12 cellular contexts compared by ENCODE assay signal in the genomic region with DNA sequence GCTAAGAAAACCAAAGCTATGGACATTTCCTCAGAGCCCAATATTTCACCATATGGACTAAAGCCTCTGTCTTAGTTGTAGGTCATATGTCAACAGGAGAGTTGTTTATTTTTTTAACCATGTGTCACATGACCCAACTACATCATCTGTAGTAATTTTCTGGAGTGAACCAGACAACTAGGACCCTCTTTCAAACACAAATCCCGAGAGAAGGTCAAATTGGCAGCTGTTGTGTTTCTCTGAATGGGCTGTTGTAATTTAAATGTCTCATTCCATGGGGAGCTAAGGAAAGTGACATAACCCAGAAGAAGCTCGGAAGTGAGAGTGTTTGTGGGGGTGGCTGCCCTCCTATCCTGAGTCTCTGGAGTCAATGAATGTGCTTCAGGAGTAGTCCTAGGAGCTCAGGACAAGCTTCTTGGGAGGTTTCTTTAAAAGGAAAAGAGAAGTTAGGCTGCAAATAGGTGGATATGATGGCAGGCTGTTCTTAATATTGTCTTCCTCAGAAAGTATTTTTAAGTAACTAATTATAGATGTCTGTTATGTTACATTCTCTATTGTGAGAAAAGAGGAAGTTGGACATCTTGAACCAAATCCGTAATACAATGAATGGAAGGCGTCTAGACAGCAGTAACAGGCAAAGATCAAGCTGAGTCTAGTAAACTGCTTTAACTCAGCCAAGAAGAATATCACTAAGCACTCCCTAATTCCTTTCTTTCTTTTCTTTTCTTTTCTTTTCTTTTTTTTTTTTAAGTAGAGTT. TPM values are rescaled to one million over a fixed set of nuclear protein-coding genes. Genes with fewer than 3 reads are reported as not detected.
DNase-seq lines count a peak whose midpoint lies in the region; ATAC-seq, FAIRE-seq and TF ChIP-seq lines count a peak whose summit lies in the region.
"Had no signal": no experiment of that assay in that cellular context is flagged by ENCODE, and none has a peak within 500 bp of the region (broad histone marks: within the 10 kb centered on the region; RNA-seq: fewer than 3 reads in every experiment).

No MANE protein-coding gene starts in this region.

- peak overlapping the region; percentile 51; the same call in 1 of the 2 replicates for H3K9ac ChIP-seq in HUES64 (ENCODE audit: low read depth, low read length)

- DNase-seq in GM18507 (ENCODE audit: extremely low spot score, insufficient read length, low read depth) = no peak
- DNase-seq in H54 (ENCODE audit: insufficient read length, low spot score) = no peak
- peak; percentile 73 for DNase-seq in iPS DF 6.9 (ENCODE audit: low read depth, low spot score)
- no peak for DNase-seq in CD14-positive monocyte (ENCODE audit: low spot score)
- no peak for DNase-seq in NCI-H1436 treated with DMSO at 0.1 percent for 48 hours (lab: John Stamatoyannopoulos, UW)
- DNase-seq in midbrain (lab: John Stamatoyannopoulos, UW) = no peak
- DNase-seq: activated CD8-positive, alpha-beta T cell treated with anti-CD3 and anti-CD28 coated beads for 36 hours; DMS153 had no signal

- TF ChIP-seq POLR2A in H54 (IDR thresholded peaks at IDR 0.05; ENCODE audit: low read depth, low read length) = no peak

- 27% methylated on average over 4 of the region's 4 CpGs for WGBS in HUES64
- WGBS in iPS DF 6.9 (ENCODE audit: insufficient coverage, insufficient read length) = no CpG with 5 or more reads among the region's 4 CpGs

- FAIRE-seq in GM18507 (lab: Jason Lieb, UNC) = peak; percentile 67
- peak; percentile 41 for FAIRE-seq in H54 (lab: Jason Lieb, UNC)

- H3K27me3 ChIP-seq in HUES64 (ENCODE audit: insufficient read depth, low read length) (no peaks in the 10 kb centered on the region), iPS DF 6.9 (ENCODE audit: control insufficient read depth, insufficient read depth, low read length) (no peaks in the 10 kb centered on the region)

- peaks cover 0 to 1% (median 0%) of the 10 kb centered on the region in 3 donors for H3K27me3 Mint-ChIP-seq in CD14-positive monocyte (ENCODE audit: low read depth in 3 of 3)
- H3K27me3 Mint-ChIP-seq: activated CD8-positive, alpha-beta T cell treated with anti-CD3 and anti-CD28 coated beads for 36 hours; dendritic cell treated with granulocyte-macrophage colony-stimulating factor and Interleukin-4, amounts not matched to agents 40 ng/mL and 50 ng/mL, for 4 days had no signal

- no peak for TF ChIP-seq CTCF in CD14-positive monocyte (IDR thresholded peaks at IDR 0.05)

- peaks cover 9% of the 10 kb centered on the region for H3K4me1 Mint-ChIP-seq in CD14-positive monocyte

- ATAC-seq in GM18520 (IDR thresholded peaks at IDR 0.05; ENCODE audit: unreplicated experiment) = no peak
- ATAC-seq: activated CD8-positive, alpha-beta T cell treated with anti-CD3 and anti-CD28 coated beads for 36 hours had no signal

- peaks cover 0 to 7% (median 0%) of the 10 kb centered on the region in 7 donors for H3K9me3 Mint-ChIP-seq in CD14-positive monocyte
- H3K9me3 Mint-ChIP-seq: activated CD8-positive, alpha-beta T cell treated with anti-CD3 and anti-CD28 coated beads for 36 hours; dendritic cell treated with granulocyte-macrophage colony-stimulating factor and Interleukin-4, amounts not matched to agents 40 ng/mL and 50 ng/mL, for 4 days; neural crest cell had no signal

- H3K4me3 Mint-ChIP-seq in CD14-positive monocyte = no peak overlapping the region
- H3K4me3 Mint-ChIP-seq: activated CD8-positive, alpha-beta T cell treated with anti-CD3 and anti-CD28 coated beads for 36 hours; dendritic cell treated with granulocyte-macrophage colony-stimulating factor and Interleukin-4, amounts not matched to agents 40 ng/mL and 50 ng/mL, for 4 days; neural crest cell had no signal

- H3K4me3 ChIP-seq in HUES64 (ENCODE audit: low read length) (peak overlapping the region; percentile 19), iPS DF 6.9 (ENCODE audit: low read length) (no peak overlapping the region)

- peak overlapping the region in 1 of 7 donors; percentile 50 for H3K27ac Mint-ChIP-seq in CD14-positive monocyte
- H3K27ac Mint-ChIP-seq: activated CD8-positive, alpha-beta T cell treated with anti-CD3 and anti-CD28 coated beads for 36 hours; dendritic cell treated with granulocyte-macrophage colony-stimulating factor and Interleukin-4, amounts not matched to agents 40 ng/mL and 50 ng/mL, for 4 days had no signal

- peaks cover 35% of the 10 kb centered on the region for H3K4me1 ChIP-seq in HUES64 (ENCODE audit: insufficient read depth, low read length)
- H3K4me1 ChIP-seq in iPS DF 6.9 (ENCODE audit: control insufficient read depth, insufficient read depth, low read length) = peaks cover 2% of the 10 kb centered on the region; the same call in 1 of the 2 replicates

- H3K27ac ChIP-seq in HUES64 (ENCODE audit: low read depth, low read length) = peak overlapping the region; percentile 94
- no peak overlapping the region for H3K27ac ChIP-seq in iPS DF 6.9 (ENCODE audit: low read length)

- H3K36me3 ChIP-seq in HUES64 (ENCODE audit: insufficient read depth, low read length) = no peaks in the 10 kb centered on the region
- H3K36me3 ChIP-seq in iPS DF 6.9 (ENCODE audit: control insufficient read depth, insufficient read depth, low read length) = no peaks in the 10 kb centered on the region

- H3K36me3 Mint-ChIP-seq in CD14-positive monocyte = peaks cover 0 to 7% of the 10 kb centered on the region in 2 donors

- intact Hi-C loops in CD14-positive monocyte (cut with micrococcal nuclease) = no loop called here

- no peaks in the 10 kb centered on the region for H3K9me3 ChIP-seq in HUES64 (ENCODE audit: insufficient read depth, low read depth, low read length)
- no peaks in the 10 kb centered on the region for H3K9me3 ChIP-seq in iPS DF 6.9 (ENCODE audit: control insufficient read depth, insufficient read depth, low read length)

RNA-seq across cellular contexts. Expression of a gene that starts 50.1 kb away (rescaled TPM):
- polyA plus RNA-seq in HUES64 (2013, experiment 1 of 2) = 103 TPM
- 99.4 TPM for polyA plus RNA-seq in HUES64 (2013, experiment 2 of 2)
- 100 to 1,000 TPM; 288 to 337 TPM for polyA plus RNA-seq in CD14-positive monocyte

RNA-seq across cellular contexts. Expression of a gene that starts 50.2 kb away (rescaled TPM):
- polyA plus RNA-seq in HUES64 (2013, experiment 1 of 2) = 10.8 TPM
- 15.5 TPM for polyA plus RNA-seq in HUES64 (2013, experiment 2 of 2)
- 10 to 100 TPM; 16.3 to 21.8 TPM for polyA plus RNA-seq in CD14-positive monocyte
